23 cellular contexts compared by ENCODE assay signal in the genomic region with DNA sequence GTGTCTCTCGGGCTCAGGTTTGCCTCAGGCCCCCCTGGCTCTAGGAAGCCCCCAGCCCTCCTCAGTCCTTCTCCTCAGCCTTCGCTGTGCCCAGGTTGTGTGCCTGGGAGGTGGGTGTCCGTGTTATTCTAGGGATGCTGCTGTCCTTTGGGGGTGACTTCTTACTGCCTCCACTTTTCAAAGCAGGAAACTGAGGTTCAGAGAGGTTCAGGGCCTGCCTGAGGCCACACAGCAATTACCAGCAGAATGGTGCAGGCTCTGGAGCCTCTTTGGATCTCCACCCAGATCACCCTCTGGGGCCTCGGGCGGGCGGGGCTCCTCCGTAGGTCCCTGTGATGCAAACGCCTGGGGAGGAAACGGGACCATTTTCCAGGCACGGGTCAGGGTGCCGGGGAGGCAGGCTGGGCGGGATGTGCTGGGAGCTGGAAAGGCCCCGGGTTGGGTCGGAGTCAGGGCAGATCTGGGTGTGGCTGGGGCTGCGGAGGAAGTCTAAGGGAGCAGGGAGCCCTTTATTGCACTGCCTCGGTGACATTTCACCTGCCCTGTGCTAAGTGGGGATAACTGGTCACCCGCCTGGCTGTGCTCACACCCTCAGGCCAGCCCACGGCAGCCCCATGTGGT. TPM values are rescaled to one million over a fixed set of nuclear protein-coding genes. Genes with fewer than 3 reads are reported as not detected.
"Had no signal": no experiment of that assay in that cellular context is flagged by ENCODE, and none has a peak within 500 bp of the region (broad histone marks: within the 10 kb centered on the region; RNA-seq: fewer than 3 reads in every experiment).

No MANE protein-coding gene starts in this region.

- H3K27me3 ChIP-seq: pancreas, uterus had no signal

- FAIRE-seq: bronchial epithelial cell, pancreas had no signal

- H3K36me3 ChIP-seq: gastroesophageal sphincter, heart left ventricle, neutrophil, pancreas, sigmoid colon, spleen, tibial artery, uterus had no signal

- H3K27ac ChIP-seq: gastroesophageal sphincter, heart left ventricle, neutrophil, pancreas, sigmoid colon, spleen, tibial artery, uterus had no signal

- H3K4me3 ChIP-seq: gastroesophageal sphincter, heart left ventricle, pancreas, sigmoid colon, spleen, tibial artery, uterus had no signal

- DNase-seq: activated CD4-positive, alpha-beta memory T cell treated with anti-CD3 and anti-CD28 coated beads, Interleukin-2, amount 10 ng/mL, durations not matched to agents 7 days and 5 days; activated CD4-positive, alpha-beta T cell treated with anti-CD3 and anti-CD28 coated beads for 48 hours; activated CD4-positive, CD25-positive, alpha-beta regulatory T cell; activated CD8-positive, alpha-beta memory T cell treated with anti-CD3 and anti-CD28 coated beads, Interleukin-2, amount 10 ng/mL, durations not matched to agents 7 days and 5 days; cerebellar nuclear complex; effector CD4-positive, alpha-beta T cell; heart left ventricle; immature natural killer cell; kidney glomerular epithelial cell; mesenchymal stem cell; natural killer cell; pancreas; sigmoid colon; spleen; stimulated activated naive CD4-positive, alpha-beta T cell treated with Interleukin-2 at 50 U/mL for 16 hours; substantia nigra; T1000; tibial artery; uterus had no signal

- H3K9me3 ChIP-seq: gastroesophageal sphincter, heart left ventricle, neutrophil, pancreas, sigmoid colon, spleen, tibial artery, uterus had no signal

- ATAC-seq: activated CD8-positive, alpha-beta memory T cell treated with anti-CD3 and anti-CD28 coated beads, Interleukin-2, amount 10 ng/mL, durations not matched to agents 7 days and 5 days; gastroesophageal sphincter; heart left ventricle; natural killer cell; pancreas had no signal

- H3K4me1 ChIP-seq: gastroesophageal sphincter, pancreas, sigmoid colon, spleen, tibial artery, uterus had no signal

RNA-seq across cellular contexts. Expression of gene GATA5, which starts 23.2 kb away (rescaled TPM):
- total RNA-seq: activated CD4-positive, alpha-beta memory T cell treated with anti-CD3 and anti-CD28 coated beads, Interleukin-2, amount 10 ng/mL, durations not matched to agents 7 days and 5 days; activated CD8-positive, alpha-beta memory T cell treated with anti-CD3 and anti-CD28 coated beads, Interleukin-2, amount 10 ng/mL, durations not matched to agents 7 days and 5 days; bronchial epithelial cell; natural killer cell had no signal
- polyA plus RNA-seq: immature natural killer cell had no signal

RNA-seq across cellular contexts. Expression of gene RBBP8NL, which starts 25.2 kb away (rescaled TPM):
- total RNA-seq: activated CD4-positive, alpha-beta memory T cell treated with anti-CD3 and anti-CD28 coated beads, Interleukin-2, amount 10 ng/mL, durations not matched to agents 7 days and 5 days; activated CD8-positive, alpha-beta memory T cell treated with anti-CD3 and anti-CD28 coated beads, Interleukin-2, amount 10 ng/mL, durations not matched to agents 7 days and 5 days; heart left ventricle; natural killer cell; sigmoid colon; spleen had no signal
- polyA plus RNA-seq: heart left ventricle, immature natural killer cell, liver had no signal
